ENCODE assay signal across 12 cellular contexts in the genomic region with DNA sequence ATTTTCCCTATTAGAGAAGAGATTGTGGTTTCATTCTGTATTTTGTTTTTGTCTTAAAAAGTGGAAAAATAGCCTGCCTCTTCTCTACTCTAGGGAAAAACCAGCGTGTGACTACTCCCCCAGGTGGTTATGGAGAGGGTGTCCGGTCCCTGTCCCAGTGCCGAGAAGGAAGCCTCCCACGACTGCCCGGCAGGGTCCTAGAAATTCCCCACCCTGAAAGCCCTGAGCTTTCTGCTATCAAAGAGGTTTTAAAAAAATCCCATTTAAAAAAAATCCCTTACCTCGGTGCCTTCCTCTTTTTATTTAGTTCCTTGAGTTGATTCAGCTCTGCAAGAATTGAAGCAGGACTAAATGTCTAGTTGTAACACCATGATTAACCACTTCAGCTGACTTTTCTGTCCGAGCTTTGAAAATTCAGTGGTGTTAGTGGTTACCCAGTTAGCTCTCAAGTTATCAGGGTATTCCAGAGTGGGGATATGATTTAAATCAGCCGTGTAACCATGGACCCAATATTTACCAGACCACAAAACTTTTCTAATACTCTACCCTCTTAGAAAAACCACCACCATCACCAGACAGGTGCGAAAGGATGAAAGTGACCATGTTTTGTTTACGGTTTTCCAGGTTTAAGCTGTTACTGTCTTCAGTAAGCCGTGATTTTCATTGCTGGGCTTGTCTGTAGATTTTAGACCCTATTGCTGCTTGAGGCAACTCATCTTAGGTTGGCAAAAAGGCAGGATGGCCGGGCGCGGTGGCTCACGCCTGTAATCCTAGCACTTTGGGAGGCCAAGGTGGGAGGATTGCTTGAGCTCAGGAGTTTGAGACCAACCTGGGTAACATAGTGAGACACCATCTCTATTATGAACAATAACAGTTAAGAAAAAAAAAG. TPM values are rescaled to one million over a fixed set of nuclear protein-coding genes. Genes with fewer than 3 reads are reported as not detected.
DNase-seq lines count a peak whose midpoint lies in the region; ATAC-seq, FAIRE-seq and TF ChIP-seq lines count a peak whose summit lies in the region.
"Had no signal": no experiment of that assay in that cellular context is flagged by ENCODE, and none has a peak within 500 bp of the region (broad histone marks: within the 10 kb centered on the region; RNA-seq: fewer than 3 reads in every experiment).

No MANE protein-coding gene starts in this region.

- WGBS in mesendoderm (ENCODE audit: extremely low coverage, insufficient coverage, low lambda C conversion rate): no CpG with 5 or more reads among the region's 15 CpGs

- H4K8ac ChIP-seq in mesendoderm (ENCODE audit: low read depth, low read length): no peak overlapping the region

- H3K27ac ChIP-seq in mesendoderm (ENCODE audit: low read depth, low read length): no peak overlapping the region

- ATAC-seq in GM19455 (IDR thresholded peaks at IDR 0.05; ENCODE audit: unreplicated experiment): no peak

- peaks cover 59% of the 10 kb centered on the region for H3K4me1 Mint-ChIP-seq in activated CD4-positive, alpha-beta memory T cell treated with anti-CD3 and anti-CD28 coated beads, Interleukin-2, amount 10 ng/mL, durations not matched to agents 7 days and 5 days

- TF ChIP-seq CTCF in GM12873 (IDR thresholded peaks at IDR 0.05; ENCODE audit: insufficient read depth, low read depth, low read length, missing control alignments): peak; percentile 32

- H4K5ac ChIP-seq in mesendoderm (ENCODE audit: low read length): no peak overlapping the region

- H3K36me3 ChIP-seq in mesendoderm (ENCODE audit: control insufficient read depth, insufficient read depth, low read length): no peaks in the 10 kb centered on the region

- H3K79me2 ChIP-seq in mesendoderm (ENCODE audit: control insufficient read depth, insufficient read depth, low read length): no peaks in the 10 kb centered on the region

- peaks cover 4% of the 10 kb centered on the region for H3K36me3 Mint-ChIP-seq in activated CD4-positive, alpha-beta memory T cell treated with anti-CD3 and anti-CD28 coated beads, Interleukin-2, amount 10 ng/mL, durations not matched to agents 7 days and 5 days (ENCODE audit: low read depth)

- H3K23ac ChIP-seq in mesendoderm (ENCODE audit: low read length): no peak overlapping the region

- peak overlapping the region; percentile 60 for H3K27ac Mint-ChIP-seq in activated CD4-positive, alpha-beta memory T cell treated with anti-CD3 and anti-CD28 coated beads, Interleukin-2, amount 10 ng/mL, durations not matched to agents 7 days and 5 days

- no peak overlapping the region for H3K56ac ChIP-seq in mesendoderm (ENCODE audit: low read length)

- H3K18ac ChIP-seq in mesendoderm (ENCODE audit: low read length): no peak overlapping the region

- H3K4me2 ChIP-seq in mesendoderm (ENCODE audit: low read length): no peak overlapping the region

- no peak overlapping the region for H3K4me3 Mint-ChIP-seq in activated CD4-positive, alpha-beta memory T cell treated with anti-CD3 and anti-CD28 coated beads, Interleukin-2, amount 10 ng/mL, durations not matched to agents 7 days and 5 days

- CTCF ChIA-PET in activated CD4-positive, alpha-beta memory T cell treated with anti-CD3 and anti-CD28 coated beads, Interleukin-2, amount 10 ng/mL, durations not matched to agents 7 days and 5 days (lab: Charles Lee): interaction anchor here (0.7 to 2.3 kb wide), 14 partner anchors 8 to 141 kb away, joined by 3 to 14 read pairs (median 5); no protein-coding TSS in a partner anchor

- peaks cover 3% of the 10 kb centered on the region for H3K27me3 Mint-ChIP-seq in activated CD4-positive, alpha-beta memory T cell treated with anti-CD3 and anti-CD28 coated beads, Interleukin-2, amount 10 ng/mL, durations not matched to agents 7 days and 5 days

- H3K9me3 Mint-ChIP-seq in activated CD4-positive, alpha-beta memory T cell treated with anti-CD3 and anti-CD28 coated beads, Interleukin-2, amount 10 ng/mL, durations not matched to agents 7 days and 5 days: no peaks in the 10 kb centered on the region

- H3K4me1 ChIP-seq in mesendoderm (ENCODE audit: control insufficient read depth, low read depth, low read length): peaks cover 2% of the 10 kb centered on the region

- no peak overlapping the region for H3K9ac ChIP-seq in mesendoderm (ENCODE audit: low read length)

- H3K4me3 ChIP-seq in mesendoderm (ENCODE audit: low read length): no peak overlapping the region

- FAIRE-seq in H54 (lab: Jason Lieb, UNC): no peak
- FAIRE-seq: keratinocyte had no signal

- no peak overlapping the region for H3K4ac ChIP-seq in mesendoderm (ENCODE audit: low read depth, low read length)

- H2BK5ac ChIP-seq in mesendoderm (ENCODE audit: low read length): no peak overlapping the region

- TF ChIP-seq POLR2A in H54 (IDR thresholded peaks at IDR 0.05; ENCODE audit: low read depth, low read length): no peak

- no peak overlapping the region for H2AK5ac ChIP-seq in mesendoderm (ENCODE audit: low read length)

- no peak overlapping the region for H2BK15ac ChIP-seq in mesendoderm (replicated peaks; ENCODE audit: low read depth)

- no peak overlapping the region for H2BK120ac ChIP-seq in mesendoderm (ENCODE audit: low read depth, low read length)

- peak; percentile 24 for DNase-seq in AG20443 (ENCODE audit: low spot score)
- no peak for DNase-seq in activated CD4-positive, alpha-beta memory T cell treated with anti-CD3 and anti-CD28 coated beads, Interleukin-2, amount 10 ng/mL, durations not matched to agents 7 days and 5 days
- DNase-seq in mesendoderm: peak; percentile 33
- no peak for DNase-seq in cerebellar cortex (ENCODE audit: low spot score)
- no peak for DNase-seq in H54 (ENCODE audit: insufficient read length, low spot score)
- DNase-seq in NCI-H1930 (lab: John Stamatoyannopoulos, UW): no peak
- DNase-seq: GDM1, NCI-H1436 had no signal

- POLR2A ChIA-PET in activated CD4-positive, alpha-beta memory T cell treated with anti-CD3 and anti-CD28 coated beads, Interleukin-2, amount 10 ng/mL, durations not matched to agents 7 days and 5 days (lab: Charles Lee): interaction anchor here (0.8 to 2.6 kb wide), 7 partner anchors 22 to 115 kb away, joined by 3 to 9 read pairs (median 4); a partner anchor contains a TSS

- H3K27me3 ChIP-seq in mesendoderm (ENCODE audit: insufficient read depth, low read length, poor library complexity): no peaks in the 10 kb centered on the region

- no peaks in the 10 kb centered on the region for H3K79me1 ChIP-seq in mesendoderm (ENCODE audit: low read length)

RNA-seq across cellular contexts. Expression of a gene that starts 34.9 kb away (rescaled TPM):
- total RNA-seq in activated CD4-positive, alpha-beta memory T cell treated with anti-CD3 and anti-CD28 coated beads, Interleukin-2, amount 10 ng/mL, durations not matched to agents 7 days and 5 days: not detected
- 0.07 TPM for polyA plus RNA-seq in mesendoderm (2013, experiment 1 of 2)
- 0.10 TPM for polyA plus RNA-seq in mesendoderm (2013, experiment 2 of 2)
- total RNA-seq: SK-MEL-5 had no signal
- polyA plus RNA-seq: keratinocyte had no signal

RNA-seq across cellular contexts. Expression of a gene that starts 35.1 kb away (rescaled TPM):
- not detected for total RNA-seq in activated CD4-positive, alpha-beta memory T cell treated with anti-CD3 and anti-CD28 coated beads, Interleukin-2, amount 10 ng/mL, durations not matched to agents 7 days and 5 days
- 0.17 TPM for polyA plus RNA-seq in mesendoderm (2013, experiment 1 of 2)
- 0.14 TPM for polyA plus RNA-seq in mesendoderm (2013, experiment 2 of 2)

Comparison
In these comparisons a context has a peak if more than half of its experiments do, and no peak if none do; other contexts are left out.
1. DNase-seq: peak in AG20443 (single experiment) and mesendoderm (single experiment); none in activated CD4-positive, alpha-beta memory T cell treated with anti-CD3 and anti-CD28 coated beads, Interleukin-2, amount 10 ng/mL, durations not matched to agents 7 days and 5 days (single experiment), cerebellar cortex (single experiment), H54 (single experiment) and NCI-H1930 (0 of 2).